Comparison of ENCODE assay signal across 19 cellular contexts in genomic region chr9:26301659-26302058, GRCh38.
"Had no signal": no experiment of that assay in that cellular context is flagged by ENCODE, and none has a peak within 500 bp of the region (broad histone marks: within the 10 kb centered on the region; RNA-seq: fewer than 3 reads in every experiment).

No MANE protein-coding gene starts in this region.

- H3K27me3 ChIP-seq: gastrocnemius medialis, heart right ventricle, right atrium auricular region, sigmoid colon, stomach, transverse colon had no signal

- H3K27ac Mint-ChIP-seq: dendritic cell treated with granulocyte-macrophage colony-stimulating factor and Interleukin-4, amounts not matched to agents 40 ng/mL and 50 ng/mL, for 4 days; endodermal cell; mesothelial cell of epicardium; natural killer cell had no signal

- DNase-seq: endodermal cell; gastrocnemius medialis; heart right ventricle; hypothalamus; islet precursor cell; natural killer cell; posterior cingulate gyrus; sigmoid colon; small intestine; stimulated activated CD4-positive, alpha-beta T cell treated with anti-CD3 and anti-CD28 coated beads, Interleukin-12 subunit alpha, Interleukin-12 subunit beta, amount 100 ng/mL, for 4 hours; stimulated activated naive CD4-positive, alpha-beta T cell; stomach; substantia nigra; transverse colon had no signal

- H3K9me3 ChIP-seq: gastrocnemius medialis, heart right ventricle, sigmoid colon, stomach, thoracic aorta, transverse colon had no signal

- H3K36me3 Mint-ChIP-seq: mesothelial cell of epicardium, natural killer cell had no signal

- H3K27ac ChIP-seq: gastrocnemius medialis, heart right ventricle, right atrium auricular region, sigmoid colon, stomach, thoracic aorta, transverse colon had no signal

- H3K36me3 ChIP-seq: gastrocnemius medialis, heart right ventricle, right atrium auricular region, sigmoid colon, stomach, thoracic aorta, transverse colon had no signal

- H3K4me1 ChIP-seq: gastrocnemius medialis, heart right ventricle, right atrium auricular region, sigmoid colon, stomach, transverse colon had no signal

- H3K4me3 Mint-ChIP-seq: dendritic cell treated with granulocyte-macrophage colony-stimulating factor and Interleukin-4, amounts not matched to agents 40 ng/mL and 50 ng/mL, for 4 days; endodermal cell; mesothelial cell of epicardium; natural killer cell; neural crest cell had no signal

- H3K9me3 Mint-ChIP-seq: dendritic cell treated with granulocyte-macrophage colony-stimulating factor and Interleukin-4, amounts not matched to agents 40 ng/mL and 50 ng/mL, for 4 days; endodermal cell; mesothelial cell of epicardium; neural crest cell had no signal

- H3K4me1 Mint-ChIP-seq: endodermal cell, mesothelial cell of epicardium, natural killer cell, neural crest cell had no signal

- H3K4me3 ChIP-seq: gastrocnemius medialis, heart right ventricle, right atrium auricular region, sigmoid colon, stomach, thoracic aorta, transverse colon had no signal

- H3K27me3 Mint-ChIP-seq: dendritic cell treated with granulocyte-macrophage colony-stimulating factor and Interleukin-4, amounts not matched to agents 40 ng/mL and 50 ng/mL, for 4 days had no signal
